23 cellular contexts compared by ENCODE assay signal in genomic region chr9:137339606-137340462, GRCh38. TPM values are rescaled to one million over a fixed set of nuclear protein-coding genes. Genes with fewer than 3 reads are reported as not detected.
A peak's percentile ranks its signal among the peaks of the same experiment; 100 is the strongest.
DNase-seq lines count a peak whose midpoint lies in the region; ATAC-seq and TF ChIP-seq lines count a peak whose summit lies in the region.
"Had no signal": no experiment of that assay in that cellular context is flagged by ENCODE, and none has a peak within 500 bp of the region (broad histone marks: within the 10 kb centered on the region; RNA-seq: fewer than 3 reads in every experiment).

No MANE protein-coding gene starts in this region.

- H2BK120ac ChIP-seq in IMR-90 (ENCODE audit: low read depth, low read length), result no peak overlapping the region

- intact Hi-C loops in IMR-90 (cut with micrococcal nuclease), result no loop called here
- intact Hi-C loops in posterior vena cava (cut with DNase I), result no loop called here
- intact Hi-C loops in head of caudate nucleus (cut with DNase I), result no loop called here
- intact Hi-C loops in CD4-positive, alpha-beta memory T cell (cut with micrococcal nuclease), result no loop called here

- no peaks in the 10 kb centered on the region for H3K79me1 ChIP-seq in IMR-90 (ENCODE audit: low read depth in 1 of 2, low read length in 2 of 2)

- H3K4me1 ChIP-seq in IMR-90 (ENCODE audit: control insufficient read depth, insufficient read depth, low read length), result no peaks in the 10 kb centered on the region
- H3K4me1 ChIP-seq in adipocyte (ENCODE audit: control insufficient read depth, insufficient read depth, low read length), result no peaks in the 10 kb centered on the region
- no peaks in the 10 kb centered on the region for H3K4me1 ChIP-seq in CD4-positive, alpha-beta memory T cell (ENCODE audit: insufficient read depth, low read length)
- H3K4me1 ChIP-seq: SJSA1 had no signal

- H3K4me3 ChIP-seq in IMR-90 (ENCODE audit: insufficient read depth, low read depth, low read length), result no peak overlapping the region
- H3K4me3 ChIP-seq in adipocyte (ENCODE audit: low read length), result no peak overlapping the region
- no peak overlapping the region for H3K4me3 ChIP-seq in fibroblast of pulmonary artery (replicated peaks; ENCODE audit: low read depth, low read length)
- H3K4me3 ChIP-seq in CD4-positive, alpha-beta memory T cell (ENCODE audit: low read length in 2 of 2), result no peak overlapping the region
- H3K4me3 ChIP-seq: GM12878, GM23338, SJSA1 had no signal

- no peak overlapping the region for H2BK15ac ChIP-seq in IMR-90 (ENCODE audit: low read depth, low read length)

- no peak overlapping the region for H2AK9ac ChIP-seq in IMR-90 (replicated peaks; ENCODE audit: low read depth, low read length, poor library complexity)

- no peak overlapping the region for H4K91ac ChIP-seq in IMR-90 (ENCODE audit: insufficient read depth, low read depth, low read length)

- no peak overlapping the region for H2BK5ac ChIP-seq in IMR-90 (ENCODE audit: low read depth, low read length, poor library complexity, severe bottlenecking)

- H3K36me3 ChIP-seq in IMR-90 (ENCODE audit: control insufficient read depth, insufficient read depth, low read length), result no peaks in the 10 kb centered on the region
- no peaks in the 10 kb centered on the region for H3K36me3 ChIP-seq in adipocyte (ENCODE audit: control insufficient read depth, insufficient read depth, low read length, severe bottlenecking)
- H3K36me3 ChIP-seq in CD4-positive, alpha-beta memory T cell (ENCODE audit: insufficient read depth, low read length), result no peaks in the 10 kb centered on the region
- H3K36me3 ChIP-seq: SJSA1 had no signal

- no peak overlapping the region for H3K4ac ChIP-seq in IMR-90 (ENCODE audit: low read depth, low read length)

- H3K9me3 ChIP-seq in IMR-90 (ENCODE audit: control insufficient read depth, insufficient read depth, low read length) (peaks cover 7% of the 10 kb centered on the region; the same call in 1 of the 2 replicates), adipocyte (ENCODE audit: control insufficient read depth, low read length) (peaks cover 8% of the 10 kb centered on the region)
- no peaks in the 10 kb centered on the region for H3K9me3 ChIP-seq in CD4-positive, alpha-beta memory T cell (ENCODE audit: control insufficient read depth in 1 of 2, low read length in 2 of 2)
- H3K9me3 ChIP-seq: SJSA1 had no signal

- H2BK20ac ChIP-seq in IMR-90 (ENCODE audit: low read depth, low read length), result no peak overlapping the region

- H3K9me1 ChIP-seq in IMR-90 (ENCODE audit: insufficient read depth, low read length), result no peaks in the 10 kb centered on the region

- no TSS peak for BruUV-seq in IMR-90 (replicated peaks; lab: Mats Ljungman, UMichigan)

- in situ Hi-C loops in IMR-90 (cut with MboI; ENCODE audit: low sequenced_read_pairs), result no loop called here

- H3K9me3 Mint-ChIP-seq in CD4-positive, alpha-beta memory T cell, result peaks cover 0 to 14% (median 7%) of the 10 kb centered on the region in 8 donors
- H3K9me3 Mint-ChIP-seq: CD4-positive, alpha-beta T cell had no signal

- H3K18ac ChIP-seq in IMR-90 (ENCODE audit: low read depth, low read length), result no peak overlapping the region

- no peaks in the 10 kb centered on the region for H3K4me1 Mint-ChIP-seq in CD4-positive, alpha-beta memory T cell
- H3K4me1 Mint-ChIP-seq: GM23338 had no signal

- TF ChIP-seq CTCF in IMR-90 (conservative IDR thresholded peaks at IDR 0.05; ENCODE audit: low read depth, low read length) (no peak), fibroblast of pulmonary artery (IDR thresholded peaks at IDR 0.05; ENCODE audit: low read length, missing control alignments) (no peak)

- no peak overlapping the region for H3K27ac Mint-ChIP-seq in CD4-positive, alpha-beta memory T cell
- H3K27ac Mint-ChIP-seq: CD4-positive, alpha-beta T cell; GM23338 had no signal

- H3K27me3 Mint-ChIP-seq in CD4-positive, alpha-beta memory T cell, result no peaks in the 10 kb centered on the region
- H3K27me3 Mint-ChIP-seq: CD4-positive, alpha-beta T cell had no signal

- H2AFZ ChIP-seq in IMR-90 (replicated peaks; ENCODE audit: low read length, poor library complexity), result no peak overlapping the region
- H2AFZ ChIP-seq: GM23338 had no signal

- no peak overlapping the region for H3K27ac ChIP-seq in IMR-90 (ENCODE audit: insufficient read depth, low read length)
- no peak overlapping the region for H3K27ac ChIP-seq in CD4-positive, alpha-beta memory T cell (ENCODE audit: low read depth, low read length)
- H3K27ac ChIP-seq: SJSA1 had no signal

- no peak overlapping the region for H4K5ac ChIP-seq in IMR-90 (ENCODE audit: low read depth, low read length)

- H2AK5ac ChIP-seq in IMR-90 (ENCODE audit: low read depth, low read length), result no peak overlapping the region

- no peak overlapping the region for H3K4me2 ChIP-seq in IMR-90 (ENCODE audit: low read depth, low read length)
- H3K4me2 ChIP-seq: GM23338 had no signal

- H3K9ac ChIP-seq in IMR-90 (ENCODE audit: low read depth, low read length), result no peak overlapping the region
- H3K9ac ChIP-seq in adipocyte (ENCODE audit: low read length), result no peak overlapping the region

- H4K20me1 ChIP-seq in IMR-90 (ENCODE audit: insufficient read depth, low read length), result no peaks in the 10 kb centered on the region

- CTCF ChIA-PET in IMR-90 (lab: Yijun Ruan, JAX), result no interaction called here
- CTCF ChIA-PET in CD4-positive, alpha-beta memory T cell (lab: Charles Lee; ENCODE audit: partially characterized antibody), result no interaction called here

- H3K23ac ChIP-seq in IMR-90 (ENCODE audit: low read depth, low read length), result no peak overlapping the region

- dilution Hi-C loops in IMR-90 (cut with HindIII; ENCODE audit: low sequenced_read_pairs, unreplicated experiment), result no loop called here

- ATAC-seq in IMR-90 (ENCODE audit: low read depth) (no peak; the same call in 1 of the 2 replicates), GM18511 (IDR thresholded peaks at IDR 0.05; ENCODE audit: unreplicated experiment) (no peak)
- ATAC-seq: GM12878, GM23338, HCT116, PC-3 had no signal

- TF ChIP-seq RAD21 in IMR-90 (IDR thresholded peaks at IDR 0.05; ENCODE audit: low read length), result no peak

- H3K36me3 Mint-ChIP-seq in CD4-positive, alpha-beta memory T cell, result peaks cover 0 to 11% of the 10 kb centered on the region in 2 donors

- 100% methylated on average over 1 of the region's 14 CpGs; no CpG with 5 or more reads in 1 of the 2 experiments for WGBS in IMR-90 (ENCODE audit: extremely low coverage in 2 of 2, insufficient read length in 1 of 2), 2 experiments

- no peak overlapping the region for H3K56ac ChIP-seq in IMR-90 (ENCODE audit: extremely low read depth, insufficient read depth, low read length)

- H4K8ac ChIP-seq in IMR-90 (ENCODE audit: low read depth in 2 of 2, low read length in 2 of 2), result no peak overlapping the region

- no peak overlapping the region for H3K14ac ChIP-seq in IMR-90 (replicated peaks; ENCODE audit: low read depth, low read length)

- POLR2A ChIA-PET in IMR-90 (lab: Charles Lee; ENCODE audit: unreplicated experiment), result no interaction called here
- POLR2A ChIA-PET in CD4-positive, alpha-beta memory T cell (lab: Charles Lee; ENCODE audit: partially characterized antibody), result no interaction called here

- H3K27me3 ChIP-seq in IMR-90 (ENCODE audit: control insufficient read depth, insufficient read depth, low read length) (no peaks in the 10 kb centered on the region), adipocyte (replicated peaks; ENCODE audit: control insufficient read depth, insufficient read depth, low read length) (no peaks in the 10 kb centered on the region)
- H3K27me3 ChIP-seq in CD4-positive, alpha-beta memory T cell (ENCODE audit: insufficient read depth, low read length), result no peaks in the 10 kb centered on the region
- H3K27me3 ChIP-seq: SJSA1 had no signal

- no peak overlapping the region for H3K4me3 Mint-ChIP-seq in CD4-positive, alpha-beta memory T cell
- H3K4me3 Mint-ChIP-seq: CD4-positive, alpha-beta T cell; GM23338 had no signal

- no peak for TF ChIP-seq POLR2A in IMR-90 (IDR thresholded peaks at IDR 0.05; ENCODE audit: low read depth, low read length)

- DNase-seq in IMR-90, result peak; percentile 34
- peak; percentile 13 for DNase-seq in adipocyte (ENCODE audit: low read depth)
- peak; percentile 67 for DNase-seq in fibroblast of pulmonary artery (ENCODE audit: low read depth)
- DNase-seq in posterior vena cava (ENCODE audit: low spot score), result peak; percentile 45
- DNase-seq in head of caudate nucleus, result no peak
- DNase-seq in NCI-H1048 (lab: John Stamatoyannopoulos, UW), result no peak
- no peak for DNase-seq in CD4-positive, alpha-beta memory T cell
- DNase-seq: CD4-positive, alpha-beta T cell; DMS79 treated with DMSO at 0.1 percent for 48 hours; GDM1; KG1; NCI-H1092; NCI-H187 treated with DMSO at 0.1 percent for 48 hours; NCI-H2171; NCI-H446 treated with DMSO at 0.1 percent for 48 hours; NCI-H774; PC-3 had no signal

TF ChIP-seq in IMR-90, 13 proteins besides CTCF, POLR2A, EP300 and RAD21:
- peak; percentile 70 for TF ChIP-seq CEBPB (IDR thresholded peaks at IDR 0.05; ENCODE audit: low read depth, low read length)
- no peak for TF ChIP-seq NFE2L2 (IDR thresholded peaks at IDR 0.05; ENCODE audit: low read depth, low read length)

RNA-seq across cellular contexts. Expression of gene NRARP, which starts 37.8 kb away (rescaled TPM):
- total RNA-seq in IMR-90 (2012; rRNA removed) (not detected in 2 replicates), posterior vena cava (1 to 10 TPM; 5.6 to 9.0 TPM)
- polyA plus RNA-seq in IMR-90 (2012; rRNA removed), result 0.15 and 0.39 TPM in 2 replicates
- polyA plus RNA-seq in IMR-90 (2012; cell fraction: cytosol; rRNA removed), result 0.37 and 1.8 TPM in 2 replicates
- polyA plus RNA-seq in IMR-90 (2012; cell fraction: nucleus; rRNA removed; ENCODE audit: low replicate concordance), result 2.9 and 4.1 TPM in 2 replicates
- total RNA-seq in CD4-positive, alpha-beta memory T cell, result under 1 TPM; 0.25 to 0.29 TPM
- polyA plus RNA-seq in CD4-positive, alpha-beta memory T cell, result not detected
- total RNA-seq: M059J had no signal

Comparison
In these comparisons a context has a peak if more than half of its experiments do, and no peak if none do; other contexts are left out.
1. DNase-seq: peak in IMR-90 (single experiment), adipocyte (single experiment), fibroblast of pulmonary artery (single experiment) and posterior vena cava (single experiment); none in head of caudate nucleus (0 of 42), NCI-H1048 (single experiment) and CD4-positive, alpha-beta memory T cell (0 of 5).